22 cellular contexts compared by ENCODE assay signal in genomic region chr11:61731956-61732675, GRCh38. TPM values are rescaled to one million over a fixed set of nuclear protein-coding genes. Genes with fewer than 3 reads are reported as not detected.
DNase-seq lines count a peak whose midpoint lies in the region; ATAC-seq and TF ChIP-seq lines count a peak whose summit lies in the region.
"Had no signal": no experiment of that assay in that cellular context is flagged by ENCODE, and none has a peak within 500 bp of the region (broad histone marks: within the 10 kb centered on the region; RNA-seq: fewer than 3 reads in every experiment).

No MANE protein-coding gene starts in this region.

- H3K4me1 ChIP-seq in adipocyte (ENCODE audit: control insufficient read depth, insufficient read depth, low read length) (peaks cover 20% of the 10 kb centered on the region), sigmoid colon (peaks cover 0 to 24% (median 22%) of the 10 kb centered on the region in 4 donors)
- H3K4me1 ChIP-seq: neural progenitor cell had no signal

- no peaks in the 10 kb centered on the region for H3K27me3 ChIP-seq in adipocyte (replicated peaks; ENCODE audit: control insufficient read depth, insufficient read depth, low read length)
- H3K27me3 ChIP-seq in layer of hippocampus (ENCODE audit: control insufficient read depth, insufficient read depth, low read length) = no peaks in the 10 kb centered on the region
- H3K27me3 ChIP-seq in sigmoid colon = no peaks in the 10 kb centered on the region
- H3K27me3 ChIP-seq: heart right ventricle, MG63, neural progenitor cell, stomach had no signal

- no peaks in the 10 kb centered on the region for H3K9me3 ChIP-seq in adipocyte (ENCODE audit: control insufficient read depth, low read length)
- no peaks in the 10 kb centered on the region for H3K9me3 ChIP-seq in sigmoid colon
- H3K9me3 ChIP-seq: heart right ventricle, MG63, mucosa of descending colon, SK-N-SH, stomach had no signal

- TF ChIP-seq POLR2A in sigmoid colon (IDR thresholded peaks at IDR 0.05) = no peak

- peak overlapping the region; percentile 51 for H3K9ac ChIP-seq in adipocyte (ENCODE audit: low read length)
- H3K9ac ChIP-seq: neural progenitor cell, SK-N-SH had no signal

- no peak for TF ChIP-seq CTCF in sigmoid colon (IDR thresholded peaks at IDR 0.05)

- H3K27ac ChIP-seq in layer of hippocampus (ENCODE audit: low read depth, low read length) = peak overlapping the region; percentile 86
- peak overlapping the region; percentile 49 to 74 (median 69) for H3K27ac ChIP-seq in sigmoid colon
- H3K27ac ChIP-seq: C4-2B, neural progenitor cell, WERI-Rb-1 had no signal

- TF ChIP-seq EP300 in sigmoid colon (IDR thresholded peaks at IDR 0.05) = no peak

- DNase-seq in AG20443 (ENCODE audit: low spot score) (peak; percentile 30), adipocyte (ENCODE audit: low read depth) (peak; percentile 8), sigmoid colon (no peak), T1000 (lab: John Stamatoyannopoulos, UW) (no peak), cortex of kidney (lab: John Stamatoyannopoulos, UW) (no peak), SW480 (ENCODE audit: low spot score) (no peak)
- DNase-seq: activated CD4-positive, alpha-beta T cell treated with anti-CD3 and anti-CD28 coated beads, Interleukin-2, amount 50 U/mL, for 4 hours; activated CD8-positive, alpha-beta memory T cell treated with anti-CD3 and anti-CD28 coated beads, Interleukin-2, amount 50 U/mL, for 48 hours; heart right ventricle; mucosa of descending colon; NCI-H1417 treated with DMSO at 0.1 percent for 48 hours; NCI-H2107; NCI-H524; SK-N-SH; stomach; WERI-Rb-1 had no signal

- intact Hi-C loops in sigmoid colon (cut with DNase I) = no loop called here

- no peak overlapping the region for H3K4me3 ChIP-seq in adipocyte (ENCODE audit: low read length)
- no peak overlapping the region for H3K4me3 ChIP-seq in sigmoid colon
- H3K4me3 ChIP-seq: heart right ventricle, K562, MG63, mucosa of descending colon, neural progenitor cell, stomach had no signal

- no peak for ATAC-seq in GM19035 (IDR thresholded peaks at IDR 0.05; ENCODE audit: unreplicated experiment)
- ATAC-seq: K562 had no signal

- 79 to 83% methylated on average over 8 of the region's 8 CpGs for WGBS in sigmoid colon, 2 donors

- H3K36me3 ChIP-seq in adipocyte (ENCODE audit: control insufficient read depth, insufficient read depth, low read length, severe bottlenecking) (peaks cover 5% of the 10 kb centered on the region), sigmoid colon (peaks cover 0 to 35% (median 11%) of the 10 kb centered on the region in 4 donors)
- H3K36me3 ChIP-seq: MG63, neural progenitor cell, WERI-Rb-1 had no signal

RNA-seq across cellular contexts. Expression of gene MYRF, which starts 20.3 kb away (rescaled TPM):
- total RNA-seq in sigmoid colon = under 1 TPM; under 0.01 to 0.83 (median 0.60) TPM
- polyA plus RNA-seq in sigmoid colon = 1 to 10 TPM in 2 of 3 donors, under 1 TPM in 1; 0.46 to 6.4 (median 1.8) TPM

RNA-seq across cellular contexts. Expression of gene DAGLA, which starts 51.9 kb away (rescaled TPM):
- 1 to 10 TPM; 1.8 to 4.2 (median 2.0) TPM for total RNA-seq in sigmoid colon
- polyA plus RNA-seq in sigmoid colon = 1 to 10 TPM; 1.8 to 6.2 (median 2.4) TPM

Comparison
In these comparisons a context has a peak if more than half of its experiments do, and no peak if none do; other contexts are left out.
1. DNase-seq: peak in AG20443 (single experiment) and adipocyte (single experiment); none in sigmoid colon (single experiment), T1000 (single experiment), cortex of kidney (single experiment) and SW480 (single experiment).